12 cellular contexts compared by ENCODE assay signal in the genomic region with DNA sequence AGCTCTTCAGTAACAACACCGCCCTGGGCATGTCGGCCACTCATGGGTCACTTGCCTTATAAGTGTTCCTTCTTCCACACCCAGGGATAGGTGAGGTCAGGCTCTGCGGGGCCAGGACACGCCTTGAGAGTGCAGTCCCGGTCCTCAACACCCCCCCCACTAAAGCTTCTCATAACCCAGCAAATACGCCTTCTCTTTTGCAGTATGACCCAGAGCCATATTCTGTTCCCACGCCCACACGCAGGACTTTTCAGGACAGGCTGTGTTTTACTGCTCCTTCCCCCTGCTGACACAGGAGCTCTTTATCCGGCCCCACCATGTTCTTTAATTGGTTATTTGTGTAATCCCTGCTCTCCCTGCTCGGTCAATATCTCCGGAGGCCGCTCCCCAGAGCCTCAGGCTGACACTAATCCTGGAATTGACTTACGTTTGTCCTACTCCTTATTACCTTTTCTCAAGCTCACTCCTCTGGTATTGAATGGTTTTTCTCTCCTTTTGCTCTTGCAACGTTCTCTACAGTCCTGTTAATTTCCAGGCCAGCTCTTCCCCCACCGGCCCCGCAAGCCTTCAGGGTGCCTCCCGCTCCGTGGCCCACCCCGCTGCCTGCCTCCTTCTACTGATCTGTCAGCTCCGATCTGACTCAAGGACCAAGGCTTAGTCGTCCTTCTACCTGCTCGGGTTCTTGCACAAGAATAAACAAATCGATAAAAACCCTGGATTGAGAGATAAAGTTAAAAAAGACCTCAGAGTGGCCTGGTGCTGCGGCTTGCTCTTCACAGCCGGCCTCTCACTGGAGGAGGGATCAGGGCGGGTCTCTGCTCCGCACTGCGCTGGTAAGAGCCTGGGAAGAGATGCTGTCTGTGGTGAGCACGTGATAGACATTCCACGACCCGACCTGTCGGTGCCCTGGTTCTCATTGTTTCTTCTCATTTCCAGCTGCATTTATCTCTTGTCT.
DNase-seq lines count a peak whose midpoint lies in the region; ATAC-seq, FAIRE-seq and TF ChIP-seq lines count a peak whose summit lies in the region.
"Had no signal": no experiment of that assay in that cellular context is flagged by ENCODE, and none has a peak within 500 bp of the region (broad histone marks: within the 10 kb centered on the region; RNA-seq: fewer than 3 reads in every experiment).

No MANE protein-coding gene starts in this region.

- TF ChIP-seq CTCF in pancreas (IDR thresholded peaks at IDR 0.05) (no peak), gastrocnemius medialis (IDR thresholded peaks at IDR 0.05 in 4 of 5, conservative IDR thresholded peaks at IDR 0.05 in 1 of 5) (no peak)

- TF ChIP-seq POLR2A in gastrocnemius medialis (IDR thresholded peaks at IDR 0.05) = no peak

- in situ Hi-C loops in gastrocnemius medialis (cut with MboI; ENCODE audit: low sequenced_read_pairs in 4 of 4) = loop anchor here in 1 of 4 donors (25.0 kb wide), 1 partner anchor 310 kb away; no protein-coding TSS in a partner anchor

- 33% methylated on average over 32 of the region's 32 CpGs for WGBS in pancreas, 2 donors

- FAIRE-seq in pancreas (lab: Jason Lieb, UNC) = no peak
- FAIRE-seq: GM12878 had no signal

- H3K27ac ChIP-seq in pancreas = no peak overlapping the region
- H3K27ac ChIP-seq in gastrocnemius medialis = no peak overlapping the region

- DNase-seq in DMS79 (lab: John Stamatoyannopoulos, UW) (peak; percentile 35), NCI-H2227 treated with DMSO at 0.1 percent for 48 hours (lab: John Stamatoyannopoulos, UW) (peak; percentile 50), foreskin melanocyte (peak; percentile 7), pancreas (no peak), NCI-H748 (lab: John Stamatoyannopoulos, UW; ENCODE audit: unreplicated experiment) (no peak), gastrocnemius medialis (no peak), occipital lobe (lab: John Stamatoyannopoulos, UW) (no peak)
- DNase-seq: activated naive CD4-positive, alpha-beta T cell treated with anti-CD3 and anti-CD28 coated beads, Interleukin-2, amount 10 ng/mL, durations not matched to agents 7 days and 5 days; BE2C; NCI-H510A had no signal

- H3K4me1 ChIP-seq in pancreas (peaks cover 0 to 11% (median 0%) of the 10 kb centered on the region in 3 donors), gastrocnemius medialis (peaks cover 4 to 5% of the 10 kb centered on the region in 2 donors)
- H3K4me1 ChIP-seq: BE2C had no signal

- no peaks in the 10 kb centered on the region for H3K9me3 ChIP-seq in pancreas
- no peaks in the 10 kb centered on the region for H3K9me3 ChIP-seq in gastrocnemius medialis
- H3K9me3 ChIP-seq: BE2C had no signal

- no peak overlapping the region for H3K4me3 ChIP-seq in pancreas
- no peak overlapping the region for H3K4me3 ChIP-seq in gastrocnemius medialis
- H3K4me3 ChIP-seq: GM12878 had no signal

- H3K36me3 ChIP-seq in pancreas = no peaks in the 10 kb centered on the region
- no peaks in the 10 kb centered on the region for H3K36me3 ChIP-seq in gastrocnemius medialis
- H3K36me3 ChIP-seq: BE2C had no signal

- ATAC-seq in pancreas = peak; percentile 51 to 85 (median 79)
- ATAC-seq in gastrocnemius medialis = no peak
- ATAC-seq in GM21786 (IDR thresholded peaks at IDR 0.05; ENCODE audit: unreplicated experiment) = no peak
- ATAC-seq: GM12878 had no signal

- intact Hi-C loops in pancreas (cut with DNase I) = no loop called here
- intact Hi-C loops in gastrocnemius medialis (cut with DNase I; ENCODE audit: low total_unique reads) = loop anchor here (5.0 kb wide), 1 partner anchor 315 kb away; no protein-coding TSS in a partner anchor

- H3K27me3 ChIP-seq in pancreas (no peaks in the 10 kb centered on the region), gastrocnemius medialis (no peaks in the 10 kb centered on the region)
- H3K27me3 ChIP-seq: BE2C had no signal

Comparison
In these comparisons a context has a peak if more than half of its experiments do, and no peak if none do; other contexts are left out.
1. DNase-seq: peak in DMS79 (single experiment), NCI-H2227 treated with DMSO at 0.1 percent for 48 hours (single experiment) and foreskin melanocyte (single experiment); none in pancreas (0 of 6), NCI-H748 (single experiment), gastrocnemius medialis (0 of 2) and occipital lobe (single experiment).
2. ATAC-seq: peak in pancreas (4 of 4); none in gastrocnemius medialis (0 of 2) and GM21786 (single experiment).